In genomic region chr15:67198157-67198754, GRCh38 we compare ENCODE assay signal across 12 cellular contexts. TPM values are rescaled to one million over a fixed set of nuclear protein-coding genes. Genes with fewer than 3 reads are reported as not detected.
DNase-seq lines count a peak whose midpoint lies in the region; ATAC-seq and TF ChIP-seq lines count a peak whose summit lies in the region.
"Had no signal": no experiment of that assay in that cellular context is flagged by ENCODE, and none has a peak within 500 bp of the region (broad histone marks: within the 10 kb centered on the region; RNA-seq: fewer than 3 reads in every experiment).

No MANE protein-coding gene starts in this region.

- H3K4me3 ChIP-seq in choroid plexus epithelial cell (ENCODE audit: low read depth, low read length) = no peak overlapping the region

- H3K27me3 Mint-ChIP-seq in activated naive CD4-positive, alpha-beta T cell treated with anti-CD3 and anti-CD28 coated beads, Interleukin-2, amount 50 U/mL, for 24 hours = no peaks in the 10 kb centered on the region
- no peaks in the 10 kb centered on the region for H3K27me3 Mint-ChIP-seq in type B pancreatic cell

- H3K27ac ChIP-seq in KOPT-K1 (ENCODE audit: low read depth, low read length, poor library complexity, severe bottlenecking) = peak overlapping the region; percentile 65

- H3K4me3 Mint-ChIP-seq in activated naive CD4-positive, alpha-beta T cell treated with anti-CD3 and anti-CD28 coated beads, Interleukin-2, amount 50 U/mL, for 24 hours = no peak overlapping the region
- H3K4me3 Mint-ChIP-seq in type B pancreatic cell = no peak overlapping the region

- H3K4me1 Mint-ChIP-seq in activated naive CD4-positive, alpha-beta T cell treated with anti-CD3 and anti-CD28 coated beads, Interleukin-2, amount 50 U/mL, for 24 hours = peaks cover 10% of the 10 kb centered on the region
- peaks cover 34% of the 10 kb centered on the region for H3K4me1 Mint-ChIP-seq in type B pancreatic cell (ENCODE audit: unreplicated experiment)

- no peak for DNase-seq in activated naive CD4-positive, alpha-beta T cell treated with Interleukin-2 at 50 U/mL for 16 hours
- peak; percentile 27 for DNase-seq in choroid plexus epithelial cell (ENCODE audit: low read depth)
- no peak for DNase-seq in type B pancreatic cell (ENCODE audit: extremely low spot score, unreplicated experiment)
- DNase-seq: AML-193, GDM1, NCI-H1105 treated with DMSO at 0.1 percent for 48 hours, NCI-H748 treated with DMSO at 0.1 percent for 48 hours had no signal

- H3K36me3 ChIP-seq in KOPT-K1 (ENCODE audit: insufficient read depth, low read length) = peaks cover 64% of the 10 kb centered on the region

- no peaks in the 10 kb centered on the region for H3K9me3 ChIP-seq in KOPT-K1 (ENCODE audit: insufficient read depth, low read length, poor library complexity, severe bottlenecking)

- H3K27ac Mint-ChIP-seq in activated naive CD4-positive, alpha-beta T cell treated with anti-CD3 and anti-CD28 coated beads, Interleukin-2, amount 50 U/mL, for 24 hours = peak overlapping the region; percentile 73
- peak overlapping the region; percentile 13 for H3K27ac Mint-ChIP-seq in type B pancreatic cell

- TF ChIP-seq CTCF in choroid plexus epithelial cell (conservative IDR thresholded peaks at IDR 0.05; ENCODE audit: low read depth, low read length) (no peak), type B pancreatic cell (conservative IDR thresholded peaks at IDR 0.05) (no peak)

- H3K9me3 Mint-ChIP-seq in activated naive CD4-positive, alpha-beta T cell treated with anti-CD3 and anti-CD28 coated beads, Interleukin-2, amount 50 U/mL, for 24 hours = no peaks in the 10 kb centered on the region
- no peaks in the 10 kb centered on the region for H3K9me3 Mint-ChIP-seq in type B pancreatic cell

- peaks cover 28% of the 10 kb centered on the region for H3K36me3 Mint-ChIP-seq in activated naive CD4-positive, alpha-beta T cell treated with anti-CD3 and anti-CD28 coated beads, Interleukin-2, amount 50 U/mL, for 24 hours
- H3K36me3 Mint-ChIP-seq in type B pancreatic cell = peaks cover 46% of the 10 kb centered on the region

- ATAC-seq in HG03571 (IDR thresholded peaks at IDR 0.05; ENCODE audit: unreplicated experiment) = no peak
- ATAC-seq in HG03196 (IDR thresholded peaks at IDR 0.05; ENCODE audit: unreplicated experiment) = no peak
- ATAC-seq in HG03520 (IDR thresholded peaks at IDR 0.05; ENCODE audit: unreplicated experiment) = no peak

RNA-seq across cellular contexts. Expression of gene AAGAB, which starts 56.2 kb away (rescaled TPM):
- 48.4 and 50.9 TPM in 2 replicates for total RNA-seq in type B pancreatic cell (ENCODE audit: low replicate concordance)

RNA-seq across cellular contexts. Expression of gene IQCH, which starts 56.3 kb away (rescaled TPM):
- 1.00 and 2.0 TPM in 2 replicates for total RNA-seq in type B pancreatic cell (ENCODE audit: low replicate concordance)
